Comparison of ENCODE assay signal across 24 cellular contexts in genomic region chr15:54120949-54121463, GRCh38.
A peak's percentile ranks its signal among the peaks of the same experiment; 100 is the strongest.
DNase-seq lines count a peak whose midpoint lies in the region; FAIRE-seq and TF ChIP-seq lines count a peak whose summit lies in the region.
"Had no signal": no experiment of that assay in that cellular context is flagged by ENCODE, and none has a peak within 500 bp of the region (broad histone marks: within the 10 kb centered on the region; RNA-seq: fewer than 3 reads in every experiment).

No MANE protein-coding gene starts in this region.

- POLR2A ChIA-PET in endothelial cell of umbilical vein (lab: Charles Lee) = no interaction called here

- intact Hi-C loops in endothelial cell of umbilical vein (cut with micrococcal nuclease) = no loop called here
- intact Hi-C loops in colonic mucosa (cut with DNase I) = no loop called here

- no peak overlapping the region for H3K4me2 ChIP-seq in endothelial cell of umbilical vein (ENCODE audit: insufficient read depth, low read length)
- H3K4me2 ChIP-seq: BLaER1 had no signal

- H3K9me3 ChIP-seq in endothelial cell of umbilical vein (replicated peaks; ENCODE audit: control insufficient read depth, insufficient read depth, low read length) (no peaks in the 10 kb centered on the region), colonic mucosa (no peaks in the 10 kb centered on the region)
- H3K9me3 ChIP-seq: BE2C had no signal

- H3K27ac ChIP-seq in endothelial cell of umbilical vein (ENCODE audit: insufficient read depth, low read depth, low read length) (no peak overlapping the region), colonic mucosa (no peak overlapping the region)
- H3K27ac ChIP-seq: BLaER1 had no signal

- in situ Hi-C loops in G401 (cut with HindIII; ENCODE audit: low sequenced_read_pairs) = no loop called here

- H3K4me3 ChIP-seq in endothelial cell of umbilical vein (replicated peaks in 1 of 3; ENCODE audit: insufficient read depth in 1 of 3, low read depth in 1 of 3, low read length in 3 of 3) (no peak overlapping the region), colonic mucosa (no peak overlapping the region)
- H3K4me3 ChIP-seq: BLaER1 had no signal

- no peak for TF ChIP-seq POLR2A in endothelial cell of umbilical vein (IDR thresholded peaks at IDR 0.05; ENCODE audit: low read depth, low read length)

- dilution Hi-C loops in endothelial cell of umbilical vein (cut with MboI; ENCODE audit: extremely low pct_ligation_motif_present, low sequenced_read_pairs) = no loop called here

- no peak overlapping the region for H2AFZ ChIP-seq in endothelial cell of umbilical vein (ENCODE audit: low read depth, low read length)

- peak; percentile 60 for DNase-seq in G401 (ENCODE audit: low spot score)
- DNase-seq in cerebellar cortex (ENCODE audit: low spot score) = peak; percentile 51
- no peak for DNase-seq in endothelial cell of umbilical vein (ENCODE audit: low read depth, low spot score)
- DNase-seq in activated naive CD4-positive, alpha-beta T cell treated with anti-CD3 and anti-CD28 coated beads, Interleukin-2, amount 50 U/mL, for 16 hours = no peak
- DNase-seq in colonic mucosa = no peak
- DNase-seq: 8988T; ACHN; BE2C; CD4-positive, alpha-beta memory T cell; CD4-positive, CD25-positive, alpha-beta regulatory T cell; CD8-positive, alpha-beta memory T cell; COR-L47; DMS 273 treated with DMSO at 0.1 percent for 48 hours; DMS153; DMS53; DMS79; DND-41; EL; GF-D8 had no signal

- H3K79me2 ChIP-seq in endothelial cell of umbilical vein (ENCODE audit: control insufficient read depth, insufficient read depth, low read length) = no peaks in the 10 kb centered on the region

- no TSS peak for BruUV-seq in endothelial cell of umbilical vein (replicated peaks; lab: Mats Ljungman, UMichigan)

- no peaks in the 10 kb centered on the region for H3K36me3 ChIP-seq in endothelial cell of umbilical vein (ENCODE audit: control insufficient read depth in 2 of 2, extremely low read depth in 1 of 2, insufficient read depth in 2 of 2, low read length in 2 of 2)
- no peaks in the 10 kb centered on the region for H3K36me3 ChIP-seq in colonic mucosa
- H3K36me3 ChIP-seq: BE2C, BLaER1 had no signal

- CTCF ChIA-PET in endothelial cell of umbilical vein (lab: Charles Lee) = no interaction called here

- TF ChIP-seq CTCF in endothelial cell of umbilical vein (IDR thresholded peaks at IDR 0.05; ENCODE audit: extremely low read depth in 1 of 2, insufficient read depth in 1 of 2, low read depth in 1 of 2, low read length in 2 of 2) (no peak), colonic mucosa (IDR thresholded peaks at IDR 0.05) (no peak)

- H4K20me1 ChIP-seq in endothelial cell of umbilical vein (replicated peaks; ENCODE audit: control insufficient read depth, extremely low read depth, insufficient read depth, low read length) = no peaks in the 10 kb centered on the region
- H4K20me1 ChIP-seq: BLaER1 had no signal

- H3K9me1 ChIP-seq in endothelial cell of umbilical vein (replicated peaks; ENCODE audit: control insufficient read depth, extremely low read depth, insufficient read depth, low read length) = no peaks in the 10 kb centered on the region

- H3K27me3 ChIP-seq in endothelial cell of umbilical vein (ENCODE audit: control insufficient read depth in 2 of 2, insufficient read depth in 2 of 2, low read length in 2 of 2) = no peaks in the 10 kb centered on the region
- no peaks in the 10 kb centered on the region for H3K27me3 ChIP-seq in colonic mucosa
- H3K27me3 ChIP-seq: BE2C, BLaER1 had no signal

- no peak overlapping the region for H3K9ac ChIP-seq in endothelial cell of umbilical vein (replicated peaks; ENCODE audit: extremely low read depth, insufficient read depth, low read length)
- no peak overlapping the region for H3K9ac ChIP-seq in colonic mucosa (ENCODE audit: low read depth in 2 of 2, low read length in 2 of 2)
- H3K9ac ChIP-seq: BLaER1 had no signal

- peak; percentile 53 for FAIRE-seq in endothelial cell of umbilical vein (lab: Jason Lieb, UNC)
- FAIRE-seq: A204.1, G401.6, GM12891, GM19239 had no signal

- H3K4me1 ChIP-seq in endothelial cell of umbilical vein (ENCODE audit: control insufficient read depth, extremely low read depth, insufficient read depth, low read length) (no peaks in the 10 kb centered on the region), colonic mucosa (no peaks in the 10 kb centered on the region)
- H3K4me1 ChIP-seq: BE2C, BLaER1 had no signal

TF ChIP-seq in endothelial cell of umbilical vein, 7 proteins besides CTCF, POLR2A, EP300 and RAD21:
- TF ChIP-seq EZH2 (IDR thresholded peaks at IDR 0.05; ENCODE audit: borderline replicate concordance, low read depth, low read length, severe bottlenecking) = no peak
- TF ChIP-seq JUN (IDR thresholded peaks at IDR 0.05; ENCODE audit: borderline replicate concordance, insufficient read depth, insufficient read length, low read depth) = no peak
- TF ChIP-seq FOS (IDR thresholded peaks at IDR 0.05; ENCODE audit: borderline replicate concordance, insufficient read depth, low read length) = no peak
- TF ChIP-seq GATA2 (IDR thresholded peaks at IDR 0.05; ENCODE audit: insufficient read depth, insufficient read length, low read depth, low read length) = no peak
- TF ChIP-seq POLR2AphosphoS5 (IDR thresholded peaks at IDR 0.05; ENCODE audit: insufficient read depth, low read depth, low read length) = no peak
- no peak for TF ChIP-seq MYC (IDR thresholded peaks at IDR 0.05; ENCODE audit: low read depth, low read length)
- no peak for TF ChIP-seq MAX (IDR thresholded peaks at IDR 0.05; ENCODE audit: insufficient read depth, insufficient read length)

Comparison
In these comparisons a context has a peak if more than half of its experiments do, and no peak if none do; other contexts are left out.
1. DNase-seq: peak in G401 (single experiment) and cerebellar cortex (single experiment); none in endothelial cell of umbilical vein (single experiment), activated naive CD4-positive, alpha-beta T cell treated with anti-CD3 and anti-CD28 coated beads, Interleukin-2, amount 50 U/mL, for 16 hours (single experiment) and colonic mucosa (single experiment).